20 cellular contexts compared by ENCODE assay signal in the genomic region with DNA sequence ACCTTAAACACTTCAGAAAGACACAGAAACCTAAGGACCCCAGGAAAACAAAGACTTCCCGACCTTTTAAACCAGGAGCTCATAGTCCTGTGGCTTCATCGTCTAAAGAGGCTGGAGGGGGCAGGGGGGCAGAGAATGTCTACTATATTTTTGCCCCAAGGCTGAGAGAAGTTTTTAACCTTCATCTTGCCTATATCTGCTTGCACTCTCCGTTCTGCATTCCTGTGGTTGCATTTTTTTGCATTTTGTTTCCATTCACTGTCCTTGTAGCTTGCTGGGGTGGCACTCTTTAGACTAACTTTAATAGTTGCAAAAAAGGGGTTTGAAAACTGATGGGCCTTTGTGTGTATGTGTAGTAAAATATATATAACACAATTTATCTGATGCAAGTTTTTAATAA. TPM values are rescaled to one million over a fixed set of nuclear protein-coding genes. Genes with fewer than 3 reads are reported as not detected.
DNase-seq lines count a peak whose midpoint lies in the region; ATAC-seq and TF ChIP-seq lines count a peak whose summit lies in the region.
"Had no signal": no experiment of that assay in that cellular context is flagged by ENCODE, and none has a peak within 500 bp of the region (broad histone marks: within the 10 kb centered on the region; RNA-seq: fewer than 3 reads in every experiment).

No MANE protein-coding gene starts in this region.

- intact Hi-C loops in left ventricle myocardium inferior (cut with micrococcal nuclease) = no loop called here
- intact Hi-C loops in heart left ventricle (cut with DNase I) = no loop called here
- intact Hi-C loops in dorsolateral prefrontal cortex (cut with DNase I) = no loop called here
- intact Hi-C loops in colonic mucosa (cut with DNase I) = no loop called here

- no peak overlapping the region for H3K27ac ChIP-seq in left ventricle myocardium inferior (replicated peaks)
- no peak overlapping the region for H3K27ac ChIP-seq in heart left ventricle
- peak overlapping the region; percentile 8; the same call in 1 of the 2 replicates for H3K27ac ChIP-seq in SK-N-MC
- peak overlapping the region in 30 of 59 donors; percentile 6 to 93 (median 67) for H3K27ac ChIP-seq in dorsolateral prefrontal cortex
- H3K27ac ChIP-seq in colonic mucosa = no peak overlapping the region
- H3K27ac ChIP-seq: BLaER1 treated with 17β-estradiol and CSF1 and Interleukin-3, amounts not matched to agents 10 nM and 100 nM; foreskin keratinocyte; neutrophil had no signal

- TF ChIP-seq CTCF in left ventricle myocardium inferior (IDR thresholded peaks at IDR 0.05; ENCODE audit: borderline replicate concordance) (no peak), heart left ventricle (IDR thresholded peaks at IDR 0.05) (no peak), dorsolateral prefrontal cortex (IDR thresholded peaks at IDR 0.05 in 54 of 56, conservative IDR thresholded peaks at IDR 0.05 in 2 of 56; ENCODE audit: low read depth in 1 of 56, partially characterized antibody in 56 of 56) (no peak), colonic mucosa (IDR thresholded peaks at IDR 0.05) (no peak)

- no peak for TF ChIP-seq POLR2A in heart left ventricle (IDR thresholded peaks at IDR 0.05)

- H3K9me3 ChIP-seq in left ventricle myocardium inferior (replicated peaks) = no peaks in the 10 kb centered on the region
- no peaks in the 10 kb centered on the region for H3K9me3 ChIP-seq in heart left ventricle
- H3K9me3 ChIP-seq in SK-N-MC (ENCODE audit: low read depth, low read length) = no peaks in the 10 kb centered on the region
- H3K9me3 ChIP-seq in colonic mucosa = no peaks in the 10 kb centered on the region
- H3K9me3 ChIP-seq: BLaER1 treated with 17β-estradiol and CSF1 and Interleukin-3, amounts not matched to agents 10 nM and 100 nM; neutrophil had no signal

- DNase-seq in left ventricle myocardium inferior (no peak), heart left ventricle (no peak), SK-N-MC (ENCODE audit: low read depth, low spot score) (no peak), dorsolateral prefrontal cortex (no peak), colonic mucosa (no peak), NCI-H1092 treated with DMSO at 0.1 percent for 48 hours (lab: John Stamatoyannopoulos, UW) (no peak), DMS53 treated with DMSO at 0.1 percent for 48 hours (lab: John Stamatoyannopoulos, UW; ENCODE audit: unreplicated experiment) (no peak)
- DNase-seq: activated CD4-positive, alpha-beta T cell treated with anti-CD3 and anti-CD28 coated beads, Interleukin-2, amount 50 U/mL, for 1 hour; activated naive CD4-positive, alpha-beta T cell; activated T-cell treated with anti-CD3 and anti-CD28 coated beads for 4 hours; foreskin keratinocyte; GF-D8; NCI-H1092; NCI-H2107; NCI-H524; retina had no signal

- H3K9ac ChIP-seq in SK-N-MC (ENCODE audit: insufficient read length) (no peak overlapping the region), colonic mucosa (ENCODE audit: low read depth in 2 of 2, low read length in 2 of 2) (no peak overlapping the region)
- H3K9ac ChIP-seq: BLaER1 treated with 17β-estradiol and CSF1 and Interleukin-3, amounts not matched to agents 10 nM and 100 nM had no signal

- WGBS in heart left ventricle, 4 donors = 70 to 84% (median 78%) methylated on average over 3 of the region's 3 CpGs

- H3K4me1 ChIP-seq in left ventricle myocardium inferior (peaks cover 23% of the 10 kb centered on the region), heart left ventricle (peaks cover 0 to 13% (median 0%) of the 10 kb centered on the region in 12 donors), colonic mucosa (no peaks in the 10 kb centered on the region)
- H3K4me1 ChIP-seq: foreskin keratinocyte had no signal

- H3K27me3 ChIP-seq in left ventricle myocardium inferior (ENCODE audit: low read depth) = no peaks in the 10 kb centered on the region
- H3K27me3 ChIP-seq in heart left ventricle = no peaks in the 10 kb centered on the region
- H3K27me3 ChIP-seq in dorsolateral prefrontal cortex = no peaks in the 10 kb centered on the region
- no peaks in the 10 kb centered on the region for H3K27me3 ChIP-seq in colonic mucosa
- H3K27me3 ChIP-seq: BLaER1 treated with 17β-estradiol and CSF1 and Interleukin-3, amounts not matched to agents 10 nM and 100 nM; neutrophil had no signal

- ATAC-seq in heart left ventricle (no peak), HG02852 (IDR thresholded peaks at IDR 0.05; ENCODE audit: unreplicated experiment) (no peak)
- ATAC-seq: foreskin keratinocyte, Panc1 had no signal

- H3K4me3 ChIP-seq in left ventricle myocardium inferior (peak overlapping the region; percentile 45), heart left ventricle (peak overlapping the region in 5 of 12 donors; percentile 0 to 38 (median 30)), SK-N-MC (peak overlapping the region; percentile 46; the same call in 1 of the 2 replicates), dorsolateral prefrontal cortex (no peak overlapping the region), colonic mucosa (no peak overlapping the region)
- H3K4me3 ChIP-seq: BLaER1 treated with 17β-estradiol and CSF1 and Interleukin-3, amounts not matched to agents 10 nM and 100 nM had no signal

- H3K36me3 ChIP-seq in left ventricle myocardium inferior (no peaks in the 10 kb centered on the region), heart left ventricle (no peaks in the 10 kb centered on the region), SK-N-MC (ENCODE audit: insufficient read depth, low read length) (no peaks in the 10 kb centered on the region), colonic mucosa (no peaks in the 10 kb centered on the region)
- H3K36me3 ChIP-seq: BLaER1 treated with 17β-estradiol and CSF1 and Interleukin-3, amounts not matched to agents 10 nM and 100 nM; neutrophil had no signal

RNA-seq across cellular contexts. Expression of a gene that starts 23.7 kb away (rescaled TPM):
- total RNA-seq in left ventricle myocardium inferior = 21.8 TPM
- total RNA-seq in heart left ventricle = 10 to 100 TPM; 14.3 to 50.6 (median 18.9) TPM
- 1 to 10 TPM; 7.0 to 7.5 TPM for polyA plus RNA-seq in heart left ventricle
- 100 to 1,000 TPM in 1 of 120 experiments, 10 to 100 TPM in 119; 24.3 to 101 (median 69.4) TPM for total RNA-seq in dorsolateral prefrontal cortex
- total RNA-seq in colonic mucosa = 10 to 100 TPM in 1 of 2 donors, 1 to 10 TPM in 1; 9.3 to 11.7 TPM
- total RNA-seq: foreskin keratinocyte had no signal
- polyA plus RNA-seq: foreskin keratinocyte had no signal

Comparison
In these comparisons a context has a peak if more than half of its experiments do, and no peak if none do; other contexts are left out.
1. H3K27ac ChIP-seq: peak in SK-N-MC (single experiment) and dorsolateral prefrontal cortex (30 of 59); none in left ventricle myocardium inferior (single experiment), heart left ventricle (0 of 12) and colonic mucosa (single experiment).
2. H3K4me3 ChIP-seq: peak in left ventricle myocardium inferior (single experiment) and SK-N-MC (single experiment); none in dorsolateral prefrontal cortex (0 of 59) and colonic mucosa (single experiment).